In the genomic region with DNA sequence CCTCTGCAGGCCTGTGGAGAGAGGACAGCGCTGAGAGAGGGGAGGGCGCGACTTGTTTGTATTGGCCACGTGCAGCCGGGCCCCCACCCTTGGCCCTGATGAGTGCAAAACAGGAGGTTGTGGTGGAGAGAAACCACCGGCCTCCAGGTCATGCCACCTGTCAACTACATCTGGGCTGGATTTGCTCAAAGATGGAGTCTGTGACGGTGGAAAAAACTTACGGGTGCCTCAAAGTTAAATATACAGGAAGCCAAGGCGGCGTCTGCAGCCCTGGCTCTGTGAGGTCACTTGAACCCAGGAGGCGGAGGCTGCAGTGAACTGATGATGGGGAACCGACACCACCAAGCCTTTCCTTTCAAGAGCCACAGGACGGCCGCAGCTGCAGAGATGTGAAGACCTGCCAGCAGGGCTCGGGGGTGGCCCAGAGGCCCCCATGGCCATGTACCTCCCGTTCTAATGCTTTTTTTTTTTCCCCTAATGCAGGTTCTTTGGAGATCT, we compare ENCODE assay signal across 8 cellular contexts. TPM values are rescaled to one million over a fixed set of nuclear protein-coding genes. Genes with fewer than 3 reads are reported as not detected.
DNase-seq lines count a peak whose midpoint lies in the region; ATAC-seq and TF ChIP-seq lines count a peak whose summit lies in the region.

No MANE protein-coding gene starts in this region.

- H3K27ac ChIP-seq in epithelial cell of prostate (peak overlapping the region; percentile 67), right atrium auricular region (no peak overlapping the region)

- POLR2A ChIA-PET in T-cell (lab: Charles Lee): interaction anchor here in 1 of 2 donors (0.6 kb wide), 1 partner anchor 1198 kb away, joined by 4 read pairs; no protein-coding TSS in a partner anchor
- POLR2A ChIA-PET in HEK293T (lab: Yijun Ruan, JAX): no interaction called here

- DNase-seq in GM12865 (ENCODE audit: low read depth): peak; percentile 86
- DNase-seq in T-cell: peak; percentile 27 to 79 (median 60)
- no peak for DNase-seq in epithelial cell of prostate (ENCODE audit: low read depth, low spot score)
- DNase-seq in HEK293T (ENCODE audit: extremely low spot score): no peak
- DNase-seq in inferior parietal cortex (ENCODE audit: extremely low spot score): no peak
- no peak for DNase-seq in right atrium auricular region (ENCODE audit: low spot score)
- no peak for DNase-seq in NCI-H446 (lab: John Stamatoyannopoulos, UW)

- H3K36me3 Mint-ChIP-seq in T-cell: peaks cover 4% of the 10 kb centered on the region

- H3K9me3 Mint-ChIP-seq in T-cell: no peaks in the 10 kb centered on the region

- H3K36me3 ChIP-seq in right atrium auricular region: no peaks in the 10 kb centered on the region

- peaks cover 0 to 2% of the 10 kb centered on the region in 2 donors for H3K27me3 Mint-ChIP-seq in T-cell

- TF ChIP-seq CTCF in GM12865 (IDR thresholded peaks at IDR 0.05; ENCODE audit: insufficient read depth, low read depth, low read length, missing control alignments) (no peak), right atrium auricular region (IDR thresholded peaks at IDR 0.05) (no peak)

- no peaks in the 10 kb centered on the region for H3K4me1 ChIP-seq in right atrium auricular region

- H3K4me1 Mint-ChIP-seq in T-cell: peaks cover 25 to 39% (median 33%) of the 10 kb centered on the region in 3 donors

- peak; percentile 56 for ATAC-seq in HG02610 (IDR thresholded peaks at IDR 0.05; ENCODE audit: unreplicated experiment)
- ATAC-seq in T-cell (replicated peaks in 1 of 4): peak; percentile 93 to 95 (median 94)

- H3K4me3 ChIP-seq in GM12865 (ENCODE audit: low read depth, low read length) (no peak overlapping the region), right atrium auricular region (no peak overlapping the region)

- CTCF ChIA-PET in T-cell (lab: Charles Lee) (interaction anchor here in 1 of 2 donors (0.6 kb wide), 1 partner anchor 76 kb away, joined by 4 read pairs; no protein-coding TSS in a partner anchor), HEK293T (lab: Yijun Ruan, JAX) (no interaction called here)

- peak overlapping the region; percentile 72 to 75 (median 73) for H3K4me3 Mint-ChIP-seq in T-cell

- no peaks in the 10 kb centered on the region for H3K9me3 ChIP-seq in right atrium auricular region

- peak overlapping the region; percentile 87 to 88 for H3K27ac Mint-ChIP-seq in T-cell

- no peaks in the 10 kb centered on the region for H3K27me3 ChIP-seq in right atrium auricular region

TF ChIP-seq in HEK293T, 16 proteins besides CTCF, POLR2A, EP300 and RAD21:
- TF ChIP-seq PKNOX1 (IDR thresholded peaks at IDR 0.05) (no peak), TARDBP (IDR thresholded peaks at IDR 0.05) (no peak), SP1 (IDR thresholded peaks at IDR 0.05) (no peak), FOXA1 (IDR thresholded peaks at IDR 0.05) (no peak), ELF4 (IDR thresholded peaks at IDR 0.05) (no peak), HDGF (IDR thresholded peaks at IDR 0.05; ENCODE audit: borderline replicate concordance) (no peak), SUZ12 (IDR thresholded peaks at IDR 0.05) (no peak), LEF1 (IDR thresholded peaks at IDR 0.05; ENCODE audit: borderline replicate concordance) (no peak), L3MBTL2 (conservative IDR thresholded peaks at IDR 0.05) (no peak), NFRKB (IDR thresholded peaks at IDR 0.05) (no peak), FOXM1 (IDR thresholded peaks at IDR 0.05; ENCODE audit: borderline replicate concordance) (no peak), ZNF384 (IDR thresholded peaks at IDR 0.05) (no peak), BHLHE40 (IDR thresholded peaks at IDR 0.05; ENCODE audit: borderline replicate concordance) (no peak), FOXK2 (IDR thresholded peaks at IDR 0.05) (no peak)

RNA-seq across cellular contexts. Expression of gene C16orf74, which starts 15.6 kb away (rescaled TPM):
- total RNA-seq in T-cell (10 to 100 TPM in 3 of 5 donors, 1 to 10 TPM in 2; 3.1 to 21.7 (median 15.6) TPM), right atrium auricular region (1 to 10 TPM in 1 of 2 donors, under 1 TPM in 1; 0.79 to 1.4 TPM)

RNA-seq across cellular contexts. Expression of gene GINS2, which starts 46.5 kb away (rescaled TPM):
- total RNA-seq in T-cell (1 to 10 TPM; 1.1 to 3.7 (median 1.6) TPM), right atrium auricular region (under 1 TPM in 1 of 2 donors, not detected in 1; 0.15 TPM)

Comparison
In these comparisons a context has a peak if more than half of its experiments do, and no peak if none do; other contexts are left out.
1. DNase-seq: peak in GM12865 (single experiment) and T-cell (34 of 34); none in epithelial cell of prostate (single experiment), HEK293T (single experiment), inferior parietal cortex (single experiment), right atrium auricular region (single experiment) and NCI-H446 (0 of 2).